In the genomic region with DNA sequence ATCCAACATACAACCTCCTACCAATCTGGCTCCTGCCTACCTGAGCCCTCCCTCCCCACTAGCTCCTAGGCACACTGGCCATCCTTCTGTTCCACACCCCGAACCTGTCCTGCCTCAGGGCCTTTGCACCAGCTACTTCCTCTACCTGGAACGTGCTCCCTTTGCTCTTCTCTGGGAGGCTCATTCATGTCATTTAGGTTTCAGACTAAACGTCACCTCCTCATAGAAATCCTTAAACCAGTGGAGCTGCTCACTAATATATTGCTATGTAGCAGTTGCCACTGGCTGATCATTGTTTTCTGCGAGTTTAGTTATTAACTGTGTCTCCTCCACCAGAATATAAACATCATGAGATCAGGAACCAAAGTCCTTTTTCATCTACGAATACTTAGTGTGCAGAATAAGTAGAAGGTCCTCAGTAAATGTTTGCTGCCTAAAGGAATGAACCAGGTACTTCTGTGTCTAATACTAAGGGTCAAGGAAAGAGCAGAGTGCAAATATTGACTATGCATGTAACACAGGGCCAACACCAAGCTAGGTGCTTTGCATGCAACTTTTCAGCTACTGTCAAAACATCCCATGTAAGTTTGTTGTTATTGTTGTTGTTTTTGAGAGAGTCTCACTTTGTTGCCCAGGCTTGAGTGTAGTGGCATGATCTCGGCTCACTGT, we compare ENCODE assay signal across 1 cellular context.
TF ChIP-seq lines count a peak whose summit lies in the region.

No MANE protein-coding gene starts in this region.

TF ChIP-seq in HepG2, 621 proteins besides CTCF, POLR2A, EP300 and RAD21 (continued from another document and continues in another):
- TF ChIP-seq ZNF24 (IDR thresholded peaks at IDR 0.05) (no peak), HNRNPH1 (optimal IDR thresholded peaks at IDR 0.05; ENCODE audit: low read depth, low read length) (no peak), HOXA7 (CRISPR knock-in tag; IDR thresholded peaks at IDR 0.05) (no peak), GABPA (IDR thresholded peaks at IDR 0.05; ENCODE audit: low read depth, low read length) (no peak), GABPA (CRISPR knock-in tag; IDR thresholded peaks at IDR 0.05; ENCODE audit: low read depth) (no peak), ZNF83 (CRISPR knock-in tag; IDR thresholded peaks at IDR 0.05; ENCODE audit: borderline replicate concordance) (no peak), NR3C1 (CRISPR knock-in tag; IDR thresholded peaks at IDR 0.05) (no peak), ZNF607 (CRISPR knock-in tag; IDR thresholded peaks at IDR 0.05; ENCODE audit: borderline replicate concordance) (peak; percentile 82; the same call in 1 of the 2 replicates), ZNF101 (CRISPR knock-in tag; IDR thresholded peaks at IDR 0.05; ENCODE audit: borderline replicate concordance, low read depth) (no peak), ZNF772 (CRISPR knock-in tag; IDR thresholded peaks at IDR 0.05) (peak; percentile 57), ZNF20 (CRISPR knock-in tag; IDR thresholded peaks at IDR 0.05) (no peak), PITX1 (CRISPR knock-in tag; IDR thresholded peaks at IDR 0.05) (peak; percentile 89), FOXA3 (CRISPR knock-in tag; IDR thresholded peaks at IDR 0.05) (peak; percentile 98), ZC3H13 (CRISPR knock-in tag; IDR thresholded peaks at IDR 0.05) (no peak), ZNF430 (CRISPR knock-in tag; IDR thresholded peaks at IDR 0.05) (no peak), FIP1L1 (IDR thresholded peaks at IDR 0.05; ENCODE audit: borderline replicate concordance, insufficient read depth, low read depth, low read length) (no peak), CBX2 (IDR thresholded peaks at IDR 0.05; ENCODE audit: low read depth, low read length) (no peak), CBX2 (CRISPR knock-in tag; IDR thresholded peaks at IDR 0.05; ENCODE audit: low read depth) (no peak), HNRNPLL (IDR thresholded peaks at IDR 0.05; ENCODE audit: low read depth, low read length, poor library complexity, severe bottlenecking) (no peak), ZNF33A (CRISPR knock-in tag; IDR thresholded peaks at IDR 0.05; ENCODE audit: borderline replicate concordance) (no peak), ZNF563 (CRISPR knock-in tag; IDR thresholded peaks at IDR 0.05) (0 out of 2 replicates have a peak, but pooled peaks have one; percentile 30), XBP1 (CRISPR knock-in tag; IDR thresholded peaks at IDR 0.05) (no peak), ZSCAN21 (CRISPR knock-in tag; IDR thresholded peaks at IDR 0.05; ENCODE audit: borderline replicate concordance) (peak; percentile 74), NFYB (CRISPR knock-in tag; IDR thresholded peaks at IDR 0.05) (no peak), SNRNP70 (IDR thresholded peaks at IDR 0.05; ENCODE audit: low read depth, low read length) (no peak), ZNF670 (CRISPR knock-in tag; IDR thresholded peaks at IDR 0.05; ENCODE audit: borderline replicate concordance) (0 out of 2 replicates have a peak, but pooled peaks have one; percentile 51), DR1 (CRISPR knock-in tag; IDR thresholded peaks at IDR 0.05) (no peak), ZBTB7B (CRISPR knock-in tag; IDR thresholded peaks at IDR 0.05) (peak; percentile 51; the same call in 1 of the 2 replicates)
- TF ChIP-seq, protein P1, sequence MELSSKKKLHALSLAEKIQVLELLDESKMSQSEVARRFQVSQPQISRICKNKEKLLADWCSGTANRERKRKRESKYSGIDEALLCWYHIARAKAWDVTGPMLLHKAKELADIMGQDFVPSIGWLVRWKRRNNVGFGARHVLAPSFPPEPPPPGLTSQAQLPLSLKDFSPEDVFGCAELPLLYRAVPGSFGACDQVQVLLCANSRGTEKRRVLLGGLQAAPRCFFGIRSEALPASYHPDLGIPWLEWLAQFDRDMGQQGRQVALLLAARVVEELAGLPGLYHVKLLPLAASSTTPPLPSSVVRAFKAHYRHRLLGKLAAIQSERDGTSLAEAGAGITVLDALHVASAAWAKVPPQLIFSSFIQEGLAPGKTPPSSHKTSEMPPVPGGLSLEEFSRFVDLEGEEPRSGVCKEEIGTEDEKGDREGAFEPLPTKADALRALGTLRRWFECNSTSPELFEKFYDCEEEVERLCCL (CRISPR knock-in tag; IDR thresholded peaks at IDR 0.05; ENCODE audit: borderline replicate concordance) = 0 out of 2 replicates have a peak, but pooled peaks have one; percentile 61
- TF ChIP-seq, protein P2, sequence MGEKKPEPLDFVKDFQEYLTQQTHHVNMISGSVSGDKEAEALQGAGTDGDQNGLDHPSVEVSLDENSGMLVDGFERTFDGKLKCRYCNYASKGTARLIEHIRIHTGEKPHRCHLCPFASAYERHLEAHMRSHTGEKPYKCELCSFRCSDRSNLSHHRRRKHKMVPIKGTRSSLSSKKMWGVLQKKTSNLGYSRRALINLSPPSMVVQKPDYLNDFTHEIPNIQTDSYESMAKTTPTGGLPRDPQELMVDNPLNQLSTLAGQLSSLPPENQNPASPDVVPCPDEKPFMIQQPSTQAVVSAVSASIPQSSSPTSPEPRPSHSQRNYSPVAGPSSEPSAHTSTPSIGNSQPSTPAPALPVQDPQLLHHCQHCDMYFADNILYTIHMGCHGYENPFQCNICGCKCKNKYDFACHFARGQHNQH (CRISPR knock-in tag; IDR thresholded peaks at IDR 0.05) = peak; percentile 84; the same call in 1 of the 2 replicates
- TF ChIP-seq, protein P3, sequence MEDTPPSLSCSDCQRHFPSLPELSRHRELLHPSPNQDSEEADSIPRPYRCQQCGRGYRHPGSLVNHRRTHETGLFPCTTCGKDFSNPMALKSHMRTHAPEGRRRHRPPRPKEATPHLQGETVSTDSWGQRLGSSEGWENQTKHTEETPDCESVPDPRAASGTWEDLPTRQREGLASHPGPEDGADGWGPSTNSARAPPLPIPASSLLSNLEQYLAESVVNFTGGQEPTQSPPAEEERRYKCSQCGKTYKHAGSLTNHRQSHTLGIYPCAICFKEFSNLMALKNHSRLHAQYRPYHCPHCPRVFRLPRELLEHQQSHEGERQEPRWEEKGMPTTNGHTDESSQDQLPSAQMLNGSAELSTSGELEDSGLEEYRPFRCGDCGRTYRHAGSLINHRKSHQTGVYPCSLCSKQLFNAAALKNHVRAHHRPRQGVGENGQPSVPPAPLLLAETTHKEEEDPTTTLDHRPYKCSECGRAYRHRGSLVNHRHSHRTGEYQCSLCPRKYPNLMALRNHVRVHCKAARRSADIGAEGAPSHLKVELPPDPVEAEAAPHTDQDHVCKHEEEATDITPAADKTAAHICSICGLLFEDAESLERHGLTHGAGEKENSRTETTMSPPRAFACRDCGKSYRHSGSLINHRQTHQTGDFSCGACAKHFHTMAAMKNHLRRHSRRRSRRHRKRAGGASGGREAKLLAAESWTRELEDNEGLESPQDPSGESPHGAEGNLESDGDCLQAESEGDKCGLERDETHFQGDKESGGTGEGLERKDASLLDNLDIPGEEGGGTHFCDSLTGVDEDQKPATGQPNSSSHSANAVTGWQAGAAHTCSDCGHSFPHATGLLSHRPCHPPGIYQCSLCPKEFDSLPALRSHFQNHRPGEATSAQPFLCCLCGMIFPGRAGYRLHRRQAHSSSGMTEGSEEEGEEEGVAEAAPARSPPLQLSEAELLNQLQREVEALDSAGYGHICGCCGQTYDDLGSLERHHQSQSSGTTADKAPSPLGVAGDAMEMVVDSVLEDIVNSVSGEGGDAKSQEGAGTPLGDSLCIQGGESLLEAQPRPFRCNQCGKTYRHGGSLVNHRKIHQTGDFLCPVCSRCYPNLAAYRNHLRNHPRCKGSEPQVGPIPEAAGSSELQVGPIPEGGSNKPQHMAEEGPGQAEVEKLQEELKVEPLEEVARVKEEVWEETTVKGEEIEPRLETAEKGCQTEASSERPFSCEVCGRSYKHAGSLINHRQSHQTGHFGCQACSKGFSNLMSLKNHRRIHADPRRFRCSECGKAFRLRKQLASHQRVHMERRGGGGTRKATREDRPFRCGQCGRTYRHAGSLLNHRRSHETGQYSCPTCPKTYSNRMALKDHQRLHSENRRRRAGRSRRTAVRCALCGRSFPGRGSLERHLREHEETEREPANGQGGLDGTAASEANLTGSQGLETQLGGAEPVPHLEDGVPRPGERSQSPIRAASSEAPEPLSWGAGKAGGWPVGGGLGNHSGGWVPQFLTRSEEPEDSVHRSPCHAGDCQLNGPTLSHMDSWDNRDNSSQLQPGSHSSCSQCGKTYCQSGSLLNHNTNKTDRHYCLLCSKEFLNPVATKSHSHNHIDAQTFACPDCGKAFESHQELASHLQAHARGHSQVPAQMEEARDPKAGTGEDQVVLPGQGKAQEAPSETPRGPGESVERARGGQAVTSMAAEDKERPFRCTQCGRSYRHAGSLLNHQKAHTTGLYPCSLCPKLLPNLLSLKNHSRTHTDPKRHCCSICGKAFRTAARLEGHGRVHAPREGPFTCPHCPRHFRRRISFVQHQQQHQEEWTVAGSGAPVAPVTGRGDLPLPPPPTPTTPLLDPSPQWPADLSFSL (CRISPR knock-in tag; IDR thresholded peaks at IDR 0.05) = peak; percentile 48; the same call in 1 of the 2 replicates
- TF ChIP-seq, protein P4, sequence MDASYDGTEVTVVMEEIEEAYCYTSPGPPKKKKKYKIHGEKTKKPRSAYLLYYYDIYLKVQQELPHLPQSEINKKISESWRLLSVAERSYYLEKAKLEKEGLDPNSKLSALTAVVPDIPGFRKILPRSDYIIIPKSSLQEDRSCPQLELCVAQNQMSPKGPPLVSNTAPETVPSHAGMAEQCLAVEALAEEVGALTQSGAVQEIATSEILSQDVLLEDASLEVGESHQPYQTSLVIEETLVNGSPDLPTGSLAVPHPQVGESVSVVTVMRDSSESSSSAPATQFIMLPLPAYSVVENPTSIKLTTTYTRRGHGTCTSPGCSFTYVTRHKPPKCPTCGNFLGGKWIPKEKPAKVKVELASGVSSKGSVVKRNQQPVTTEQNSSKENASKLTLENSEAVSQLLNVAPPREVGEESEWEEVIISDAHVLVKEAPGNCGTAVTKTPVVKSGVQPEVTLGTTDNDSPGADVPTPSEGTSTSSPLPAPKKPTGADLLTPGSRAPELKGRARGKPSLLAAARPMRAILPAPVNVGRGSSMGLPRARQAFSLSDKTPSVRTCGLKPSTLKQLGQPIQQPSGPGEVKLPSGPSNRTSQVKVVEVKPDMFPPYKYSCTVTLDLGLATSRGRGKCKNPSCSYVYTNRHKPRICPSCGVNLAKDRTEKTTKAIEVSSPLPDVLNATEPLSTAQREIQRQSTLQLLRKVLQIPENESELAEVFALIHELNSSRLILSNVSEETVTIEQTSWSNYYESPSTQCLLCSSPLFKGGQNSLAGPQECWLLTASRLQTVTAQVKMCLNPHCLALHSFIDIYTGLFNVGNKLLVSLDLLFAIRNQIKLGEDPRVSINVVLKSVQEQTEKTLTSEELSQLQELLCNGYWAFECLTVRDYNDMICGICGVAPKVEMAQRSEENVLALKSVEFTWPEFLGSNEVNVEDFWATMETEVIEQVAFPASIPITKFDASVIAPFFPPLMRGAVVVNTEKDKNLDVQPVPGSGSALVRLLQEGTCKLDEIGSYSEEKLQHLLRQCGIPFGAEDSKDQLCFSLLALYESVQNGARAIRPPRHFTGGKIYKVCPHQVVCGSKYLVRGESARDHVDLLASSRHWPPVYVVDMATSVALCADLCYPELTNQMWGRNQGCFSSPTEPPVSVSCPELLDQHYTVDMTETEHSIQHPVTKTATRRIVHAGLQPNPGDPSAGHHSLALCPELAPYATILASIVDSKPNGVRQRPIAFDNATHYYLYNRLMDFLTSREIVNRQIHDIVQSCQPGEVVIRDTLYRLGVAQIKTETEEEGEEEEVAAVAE (CRISPR knock-in tag; IDR thresholded peaks at IDR 0.05; ENCODE audit: borderline replicate concordance) = peak; percentile 28; the same call in 1 of the 2 replicates
- TF ChIP-seq, protein P5, sequence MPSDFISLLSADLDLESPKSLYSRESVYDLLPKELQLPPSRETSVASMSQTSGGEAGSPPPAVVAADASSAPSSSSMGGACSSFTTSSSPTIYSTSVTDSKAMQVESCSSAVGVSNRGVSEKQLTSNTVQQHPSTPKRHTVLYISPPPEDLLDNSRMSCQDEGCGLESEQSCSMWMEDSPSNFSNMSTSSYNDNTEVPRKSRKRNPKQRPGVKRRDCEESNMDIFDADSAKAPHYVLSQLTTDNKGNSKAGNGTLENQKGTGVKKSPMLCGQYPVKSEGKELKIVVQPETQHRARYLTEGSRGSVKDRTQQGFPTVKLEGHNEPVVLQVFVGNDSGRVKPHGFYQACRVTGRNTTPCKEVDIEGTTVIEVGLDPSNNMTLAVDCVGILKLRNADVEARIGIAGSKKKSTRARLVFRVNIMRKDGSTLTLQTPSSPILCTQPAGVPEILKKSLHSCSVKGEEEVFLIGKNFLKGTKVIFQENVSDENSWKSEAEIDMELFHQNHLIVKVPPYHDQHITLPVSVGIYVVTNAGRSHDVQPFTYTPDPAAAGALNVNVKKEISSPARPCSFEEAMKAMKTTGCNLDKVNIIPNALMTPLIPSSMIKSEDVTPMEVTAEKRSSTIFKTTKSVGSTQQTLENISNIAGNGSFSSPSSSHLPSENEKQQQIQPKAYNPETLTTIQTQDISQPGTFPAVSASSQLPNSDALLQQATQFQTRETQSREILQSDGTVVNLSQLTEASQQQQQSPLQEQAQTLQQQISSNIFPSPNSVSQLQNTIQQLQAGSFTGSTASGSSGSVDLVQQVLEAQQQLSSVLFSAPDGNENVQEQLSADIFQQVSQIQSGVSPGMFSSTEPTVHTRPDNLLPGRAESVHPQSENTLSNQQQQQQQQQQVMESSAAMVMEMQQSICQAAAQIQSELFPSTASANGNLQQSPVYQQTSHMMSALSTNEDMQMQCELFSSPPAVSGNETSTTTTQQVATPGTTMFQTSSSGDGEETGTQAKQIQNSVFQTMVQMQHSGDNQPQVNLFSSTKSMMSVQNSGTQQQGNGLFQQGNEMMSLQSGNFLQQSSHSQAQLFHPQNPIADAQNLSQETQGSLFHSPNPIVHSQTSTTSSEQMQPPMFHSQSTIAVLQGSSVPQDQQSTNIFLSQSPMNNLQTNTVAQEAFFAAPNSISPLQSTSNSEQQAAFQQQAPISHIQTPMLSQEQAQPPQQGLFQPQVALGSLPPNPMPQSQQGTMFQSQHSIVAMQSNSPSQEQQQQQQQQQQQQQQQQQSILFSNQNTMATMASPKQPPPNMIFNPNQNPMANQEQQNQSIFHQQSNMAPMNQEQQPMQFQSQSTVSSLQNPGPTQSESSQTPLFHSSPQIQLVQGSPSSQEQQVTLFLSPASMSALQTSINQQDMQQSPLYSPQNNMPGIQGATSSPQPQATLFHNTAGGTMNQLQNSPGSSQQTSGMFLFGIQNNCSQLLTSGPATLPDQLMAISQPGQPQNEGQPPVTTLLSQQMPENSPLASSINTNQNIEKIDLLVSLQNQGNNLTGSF (CRISPR knock-in tag; IDR thresholded peaks at IDR 0.05) = no peak
- TF ChIP-seq, protein P6, sequence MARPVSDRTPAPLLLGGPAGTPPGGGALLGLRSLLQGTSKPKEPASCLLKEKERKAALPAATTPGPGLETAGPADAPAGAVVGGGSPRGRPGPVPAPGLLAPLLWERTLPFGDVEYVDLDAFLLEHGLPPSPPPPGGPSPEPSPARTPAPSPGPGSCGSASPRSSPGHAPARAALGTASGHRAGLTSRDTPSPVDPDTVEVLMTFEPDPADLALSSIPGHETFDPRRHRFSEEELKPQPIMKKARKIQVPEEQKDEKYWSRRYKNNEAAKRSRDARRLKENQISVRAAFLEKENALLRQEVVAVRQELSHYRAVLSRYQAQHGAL (CRISPR knock-in tag; IDR thresholded peaks at IDR 0.05; ENCODE audit: not compliant biosample characterization) = no peak
- TF ChIP-seq, protein P7, sequence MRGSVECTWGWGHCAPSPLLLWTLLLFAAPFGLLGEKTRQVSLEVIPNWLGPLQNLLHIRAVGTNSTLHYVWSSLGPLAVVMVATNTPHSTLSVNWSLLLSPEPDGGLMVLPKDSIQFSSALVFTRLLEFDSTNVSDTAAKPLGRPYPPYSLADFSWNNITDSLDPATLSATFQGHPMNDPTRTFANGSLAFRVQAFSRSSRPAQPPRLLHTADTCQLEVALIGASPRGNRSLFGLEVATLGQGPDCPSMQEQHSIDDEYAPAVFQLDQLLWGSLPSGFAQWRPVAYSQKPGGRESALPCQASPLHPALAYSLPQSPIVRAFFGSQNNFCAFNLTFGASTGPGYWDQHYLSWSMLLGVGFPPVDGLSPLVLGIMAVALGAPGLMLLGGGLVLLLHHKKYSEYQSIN (CRISPR knock-in tag; IDR thresholded peaks at IDR 0.05; ENCODE audit: borderline replicate concordance) = no peak
